ENCODE assay signal across 8 cellular contexts in genomic region chr1:89762801-89763648, GRCh38. TPM values are rescaled to one million over a fixed set of nuclear protein-coding genes. Genes with fewer than 3 reads are reported as not detected.
DNase-seq lines count a peak whose midpoint lies in the region; ATAC-seq, FAIRE-seq and TF ChIP-seq lines count a peak whose summit lies in the region.

No MANE protein-coding gene starts in this region.

- no peak for TF ChIP-seq POLR2A in A549 (IDR thresholded peaks at IDR 0.05; ENCODE audit: low read length)

- no peak for TF ChIP-seq EP300 in A549 (IDR thresholded peaks at IDR 0.05)

- POLR2A ChIA-PET in A549 (lab: Yijun Ruan, JAX) = interaction anchor here (0.6 to 1.4 kb wide), 2 partner anchors 124 to 130 kb away, joined by 3 to 5 read pairs; partner anchors contain the start of gene LRRC8C

- TF ChIP-seq CTCF in A549 (IDR thresholded peaks at IDR 0.05) (peak; percentile 76), kidney epithelial cell (IDR thresholded peaks at IDR 0.05; ENCODE audit: insufficient read depth, low read length, poor library complexity, severe bottlenecking) (peak; percentile 100)

- CTCF ChIA-PET in A549 (lab: Yijun Ruan, JAX) = interaction anchor here (0.6 to 4.0 kb wide), 56 partner anchors 8 to 306 kb away, joined by 3 to 64 read pairs (median 4); partner anchors contain the start of gene LRRC8C

- no peaks in the 10 kb centered on the region for H3K27me3 ChIP-seq in kidney epithelial cell (ENCODE audit: control insufficient read depth, insufficient read depth, low read length)

- DNase-seq in A549 (ENCODE audit: low read depth in 1 of 2, low spot score in 1 of 2) = peak; percentile 67 to 73
- DNase-seq in GM18507 (ENCODE audit: extremely low spot score, insufficient read length, low read depth) = peak; percentile 68
- peak; percentile 76 for DNase-seq in NCI-H2171 treated with DMSO at 0.1 percent for 48 hours (lab: John Stamatoyannopoulos, UW)
- DNase-seq in cerebellar cortex (ENCODE audit: low spot score) = peak; percentile 75
- peak; percentile 18 for DNase-seq in kidney epithelial cell (ENCODE audit: low read depth)
- peak; percentile 75 to 84 for DNase-seq in stimulated activated CD4-positive, alpha-beta T cell treated with anti-CD3 and anti-CD28 coated beads, Interleukin-15, amount 100 ng/mL, for 1 hour (ENCODE audit: low read depth in 1 of 2, low spot score in 1 of 2)

- H3K4me3 ChIP-seq in A549 = peak overlapping the region; percentile 43
- peak overlapping the region; percentile 59 for H3K4me3 ChIP-seq in kidney epithelial cell (ENCODE audit: low read depth, low read length)

- H3K27ac ChIP-seq in A549 = peak overlapping the region; percentile 38 to 39; a peak in 5 of 6 replicates

- FAIRE-seq in A549 (lab: Jason Lieb, UNC) (no peak), GM18507 (lab: Jason Lieb, UNC) (peak; percentile 75)

- H3K4me1 ChIP-seq in A549 = 0 out of 3 replicates have a peak, but pooled peaks cover 3% of the 10 kb centered on the region

- H3K4me2 ChIP-seq in A549 = peak overlapping the region; percentile 81

- H3K36me3 ChIP-seq in kidney epithelial cell (ENCODE audit: control insufficient read depth, insufficient read depth, low read length) = no peaks in the 10 kb centered on the region

- ATAC-seq in A549 (peak; percentile 98 to 100), HG03045 (IDR thresholded peaks at IDR 0.05; ENCODE audit: unreplicated experiment) (peak; percentile 99)
- ATAC-seq in activated CD4-positive, CD25-positive, alpha-beta regulatory T cell treated with anti-CD3 and anti-CD28 coated beads, Interleukin-2, amount 50 U/mL, for 24 hours = peak; percentile 98 to 99

- H3K9me3 ChIP-seq in A549 = no peaks in the 10 kb centered on the region

- peak; percentile 92 to 93 for TF ChIP-seq RAD21 in A549 (conservative IDR thresholded peaks at IDR 0.05 in 1 of 2, IDR thresholded peaks at IDR 0.05 in 1 of 2)

- 32% methylated on average over 39 of the region's 46 CpGs for WGBS in A549 (ENCODE audit: missing lambda C conversion rate)

TF ChIP-seq in A549, 52 proteins besides CTCF, POLR2A, EP300 and RAD21:
- TF ChIP-seq REST (IDR thresholded peaks at IDR 0.05) (no peak), CHD2 (IDR thresholded peaks at IDR 0.05; ENCODE audit: low read length, partially characterized antibody) (no peak), JUN (IDR thresholded peaks at IDR 0.05) (0 out of 5 replicates have a peak, but pooled peaks of 1 of the 2 experiments have one; percentile 20), SMC3 (IDR thresholded peaks at IDR 0.05) (peak; percentile 87)

RNA-seq across cellular contexts. Expression of gene LRRC8D, which starts 57.8 kb away (rescaled TPM):
- polyA plus RNA-seq in A549 (2011; rRNA removed) (76.7 and 77.4 TPM in 2 replicates), A549 (2017; fragmentation: RNase III; extraction: RNeasy Plus Mini Kit Qiagen cat#74134 plus additional on column Dnase treatment) (41.8 to 49.7 TPM (median 47.0 TPM) in 3 replicates)
- 40.4 and 48.8 TPM in 2 replicates for polyA plus RNA-seq in A549 (2012; cell fraction: cytosol; rRNA removed)
- 32.9 and 46.0 TPM in 2 replicates for polyA plus RNA-seq in A549 (2012; cell fraction: nucleus; rRNA removed)
- polyA minus RNA-seq in A549 (2011; rRNA and poly(A)+ RNA removed) = 77.8 and 84.0 TPM in 2 replicates
- total RNA-seq in kidney epithelial cell = 30.6 and 31.2 TPM in 2 replicates

Comparison
In these comparisons a context has a peak if more than half of its experiments do, and no peak if none do; other contexts are left out.
1. Peak in every context shown above with its lines: DNase-seq, ATAC-seq, H3K4me3 ChIP-seq and H3K27ac ChIP-seq.
2. DNase-seq: peak in every context shown above with its lines; median percentile 80 in stimulated activated CD4-positive, alpha-beta T cell treated with anti-CD3 and anti-CD28 coated beads, Interleukin-15, amount 100 ng/mL, for 1 hour; 76 in NCI-H2171 treated with DMSO at 0.1 percent for 48 hours; 75 in cerebellar cortex; 70 in A549; 68 in GM18507; 18 in kidney epithelial cell.